In genomic region chr3:128112406-128112968, GRCh38 we compare ENCODE assay signal across 8 cellular contexts. TPM values are rescaled to one million over a fixed set of nuclear protein-coding genes. Genes with fewer than 3 reads are reported as not detected.
DNase-seq lines count a peak whose midpoint lies in the region; ATAC-seq lines count a peak whose summit lies in the region.

No MANE protein-coding gene starts in this region.

- peaks cover 33% of the 10 kb centered on the region for H3K4me1 Mint-ChIP-seq in activated CD4-positive, alpha-beta T cell treated with anti-CD3 and anti-CD28 coated beads, Interleukin-2, amount 10 ng/mL, durations not matched to agents 24 days and 14 days

- peak overlapping the region; percentile 48 for H3K4me3 Mint-ChIP-seq in activated CD4-positive, alpha-beta T cell treated with anti-CD3 and anti-CD28 coated beads, Interleukin-2, amount 10 ng/mL, durations not matched to agents 24 days and 14 days

- peak overlapping the region; percentile 91 for H3K27ac Mint-ChIP-seq in activated CD4-positive, alpha-beta T cell treated with anti-CD3 and anti-CD28 coated beads, Interleukin-2, amount 10 ng/mL, durations not matched to agents 24 days and 14 days

- DNase-seq in AG20443 (ENCODE audit: low spot score) (peak; percentile 44), HT-29 (ENCODE audit: low spot score) (peak; percentile 55), stromal cell of bone marrow (ENCODE audit: low read depth) (peak; percentile 82), NCI-H1092 (lab: John Stamatoyannopoulos, UW) (no peak), NCI-H526 treated with DMSO at 0.1 percent for 48 hours (lab: John Stamatoyannopoulos, UW) (no peak)
- DNase-seq in activated CD4-positive, alpha-beta T cell treated with anti-CD3 and anti-CD28 coated beads, Interleukin-2, amount 10 ng/mL, durations not matched to agents 24 days and 14 days: peak; percentile 79

- no peaks in the 10 kb centered on the region for H3K9me3 Mint-ChIP-seq in activated CD4-positive, alpha-beta T cell treated with anti-CD3 and anti-CD28 coated beads, Interleukin-2, amount 10 ng/mL, durations not matched to agents 24 days and 14 days

- peaks cover 48% of the 10 kb centered on the region for H3K36me3 Mint-ChIP-seq in activated CD4-positive, alpha-beta T cell treated with anti-CD3 and anti-CD28 coated beads, Interleukin-2, amount 10 ng/mL, durations not matched to agents 24 days and 14 days (ENCODE audit: low read depth)

- intact Hi-C loops in activated CD4-positive, alpha-beta T cell treated with anti-CD3 and anti-CD28 coated beads, Interleukin-2, amount 10 ng/mL, durations not matched to agents 24 days and 14 days (cut with micrococcal nuclease): loop anchor here (1.0 to 10.0 kb wide), 2 partner anchors 12 to 1638 kb away; partner anchors contain the start of gene ZXDC

- H3K27me3 Mint-ChIP-seq in activated CD4-positive, alpha-beta T cell treated with anti-CD3 and anti-CD28 coated beads, Interleukin-2, amount 10 ng/mL, durations not matched to agents 24 days and 14 days: no peaks in the 10 kb centered on the region

- ATAC-seq in esophagus mucosa: peak; percentile 43
- no peak for ATAC-seq in HG03280 (IDR thresholded peaks at IDR 0.05; ENCODE audit: unreplicated experiment)

RNA-seq across cellular contexts. Expression of gene RUVBL1, which starts 11.1 kb away (rescaled TPM):
- total RNA-seq in HT-29 (2014; rRNA removed; shearing (Covaris generic)): 135 and 153 TPM in 2 replicates
- total RNA-seq in activated CD4-positive, alpha-beta T cell treated with anti-CD3 and anti-CD28 coated beads, Interleukin-2, amount 10 ng/mL, durations not matched to agents 24 days and 14 days: 149 and 150 TPM in 2 replicates
- 28.4 TPM for total RNA-seq in esophagus mucosa

RNA-seq across cellular contexts. Expression of gene EEFSEC, which starts 40.8 kb away (rescaled TPM):
- total RNA-seq in HT-29 (2014; rRNA removed; shearing (Covaris generic)): 16.8 and 22.0 TPM in 2 replicates
- 19.2 and 21.3 TPM in 2 replicates for total RNA-seq in activated CD4-positive, alpha-beta T cell treated with anti-CD3 and anti-CD28 coated beads, Interleukin-2, amount 10 ng/mL, durations not matched to agents 24 days and 14 days
- 10.4 TPM for total RNA-seq in esophagus mucosa

Comparison
In these comparisons a context has a peak if more than half of its experiments do, and no peak if none do; other contexts are left out.
1. DNase-seq: peak in AG20443 (single experiment), HT-29 (single experiment), activated CD4-positive, alpha-beta T cell treated with anti-CD3 and anti-CD28 coated beads, Interleukin-2, amount 10 ng/mL, durations not matched to agents 24 days and 14 days (single experiment) and stromal cell of bone marrow (single experiment); none in NCI-H1092 (single experiment) and NCI-H526 treated with DMSO at 0.1 percent for 48 hours (single experiment).